In genomic region chr5:65172486-65173129, GRCh38 we compare ENCODE assay signal across 9 cellular contexts.
A peak's percentile ranks its signal among the peaks of the same experiment; 100 is the strongest.
DNase-seq lines count a peak whose midpoint lies in the region; ATAC-seq, FAIRE-seq and TF ChIP-seq lines count a peak whose summit lies in the region.
"Had no signal": no experiment of that assay in that cellular context is flagged by ENCODE, and none has a peak within 500 bp of the region (broad histone marks: within the 10 kb centered on the region; RNA-seq: fewer than 3 reads in every experiment).

No MANE protein-coding gene starts in this region.

- peak overlapping the region; percentile 73 for H3K9ac ChIP-seq in astrocyte (ENCODE audit: low read length)

- no TSS peak for BruUV-seq in A673 (replicated peaks; lab: Mats Ljungman, UMichigan)

- peak; percentile 66 for FAIRE-seq in astrocyte (lab: Jason Lieb, UNC)
- FAIRE-seq: A204.1 had no signal

- H3K9me3 Mint-ChIP-seq in astrocyte (ENCODE audit: unreplicated experiment): no peaks in the 10 kb centered on the region

- H3K27ac ChIP-seq in astrocyte (ENCODE audit: low read depth, low read length): peak overlapping the region; percentile 96
- no peak overlapping the region for H3K27ac ChIP-seq in A673 (ENCODE audit: low read depth, low read length, poor library complexity, severe bottlenecking)

- H3K9me3 ChIP-seq in astrocyte (ENCODE audit: insufficient read depth, low read depth, low read length) (no peaks in the 10 kb centered on the region), A673 (ENCODE audit: low read depth, low read length, poor library complexity, severe bottlenecking) (no peaks in the 10 kb centered on the region)

- no peaks in the 10 kb centered on the region for H4K20me1 ChIP-seq in astrocyte (ENCODE audit: insufficient read depth, low read length)

- H3K36me3 Mint-ChIP-seq in astrocyte (ENCODE audit: low read depth, unreplicated experiment): peaks cover 26% of the 10 kb centered on the region

- peak; percentile 98 for ATAC-seq in activated CD4-positive, CD25-positive, alpha-beta regulatory T cell treated with anti-CD3 and anti-CD28 coated beads, Interleukin-2, amount 50 U/mL, for 24 hours
- peak; percentile 99 for ATAC-seq in HG03108 (IDR thresholded peaks at IDR 0.05; ENCODE audit: unreplicated experiment)

- H3K4me3 Mint-ChIP-seq in astrocyte (ENCODE audit: unreplicated experiment): peak overlapping the region; percentile 57

- H3K4me1 ChIP-seq in astrocyte (ENCODE audit: insufficient read depth, low read length) (peaks cover 11% of the 10 kb centered on the region), A673 (ENCODE audit: insufficient read depth, low read length, poor library complexity, severe bottlenecking) (no peaks in the 10 kb centered on the region)

- no peak overlapping the region for H2AFZ ChIP-seq in astrocyte (ENCODE audit: low read depth, low read length)

- no peaks in the 10 kb centered on the region for H3K79me2 ChIP-seq in astrocyte (ENCODE audit: insufficient read depth, low read length)

- H3K4me1 Mint-ChIP-seq in astrocyte (ENCODE audit: low read depth, unreplicated experiment): peaks cover 13% of the 10 kb centered on the region

- CTCF ChIA-PET in A673 (lab: Charles Lee): interaction anchor here (0.7 kb wide), 1 partner anchor 19 kb away, joined by 6 read pairs; no protein-coding TSS in a partner anchor

- POLR2A ChIA-PET in A673 (lab: Charles Lee; ENCODE audit: low non-redundant PET): interaction anchor here (0.7 kb wide), 1 partner anchor 66 kb away, joined by 4 read pairs; no protein-coding TSS in a partner anchor

- TF ChIP-seq CTCF in astrocyte (IDR thresholded peaks at IDR 0.05; ENCODE audit: insufficient read depth, low read depth, low read length) (no peak), A673 (conservative IDR thresholded peaks at IDR 0.05; ENCODE audit: low read depth, low read length) (no peak)

- H3K4me3 ChIP-seq in astrocyte (ENCODE audit: insufficient read depth, low read depth, low read length) (no peak overlapping the region), A673 (ENCODE audit: low read depth, low read length, poor library complexity, severe bottlenecking) (no peak overlapping the region)

- intact Hi-C loops in A673 (cut with micrococcal nuclease; ENCODE audit: unreplicated experiment): no loop called here

- no peaks in the 10 kb centered on the region for H3K27me3 Mint-ChIP-seq in astrocyte (ENCODE audit: low read depth, unreplicated experiment)

- H3K27me3 ChIP-seq in astrocyte (ENCODE audit: insufficient read depth, low read length) (no peaks in the 10 kb centered on the region), A673 (replicated peaks; ENCODE audit: insufficient read depth, low read depth, low read length, poor library complexity) (no peaks in the 10 kb centered on the region)

- H3K27ac Mint-ChIP-seq in astrocyte (ENCODE audit: unreplicated experiment): peak overlapping the region; percentile 98

- H3K36me3 ChIP-seq in astrocyte (ENCODE audit: insufficient read depth, low read length): peaks cover 18% of the 10 kb centered on the region
- H3K36me3 ChIP-seq in A673 (ENCODE audit: insufficient read depth, low read length, poor library complexity, severe bottlenecking): no peaks in the 10 kb centered on the region

- peak overlapping the region; percentile 32 for H3K4me2 ChIP-seq in astrocyte (ENCODE audit: low read length)

- no peak for DNase-seq in activated CD4-positive, CD25-positive, alpha-beta regulatory T cell treated with anti-CD3 and anti-CD28 coated beads, Interleukin-2, amount 50 U/mL, for 72 hours
- peak; percentile 100 for DNase-seq in astrocyte (ENCODE audit: low read depth)
- DNase-seq in stimulated activated CD8-positive, alpha-beta memory T cell treated with anti-CD3 and anti-CD28 coated beads, Interleukin-7, amount 100 ng/mL, for 48 hours (ENCODE audit: extremely low read depth in 1 of 2, low read depth in 1 of 2): peak; percentile 44 to 80
- no peak for DNase-seq in DMS153 (lab: John Stamatoyannopoulos, UW)
- DNase-seq in A673 (ENCODE audit: low spot score): no peak
- no peak for DNase-seq in NCI-H2081 (lab: John Stamatoyannopoulos, UW)

Comparison
In these comparisons a context has a peak if more than half of its experiments do, and no peak if none do; other contexts are left out.
1. DNase-seq: peak in astrocyte (single experiment) and stimulated activated CD8-positive, alpha-beta memory T cell treated with anti-CD3 and anti-CD28 coated beads, Interleukin-7, amount 100 ng/mL, for 48 hours (2 of 2); none in activated CD4-positive, CD25-positive, alpha-beta regulatory T cell treated with anti-CD3 and anti-CD28 coated beads, Interleukin-2, amount 50 U/mL, for 72 hours (single experiment), DMS153 (single experiment), A673 (single experiment) and NCI-H2081 (0 of 2).